ENCODE assay signal across 13 cellular contexts in genomic region chr22:25008666-25009065, GRCh38. TPM values are rescaled to one million over a fixed set of nuclear protein-coding genes. Genes with fewer than 3 reads are reported as not detected.
DNase-seq lines count a peak whose midpoint lies in the region; ATAC-seq, FAIRE-seq and TF ChIP-seq lines count a peak whose summit lies in the region.
"Had no signal": no experiment of that assay in that cellular context is flagged by ENCODE, and none has a peak within 500 bp of the region (broad histone marks: within the 10 kb centered on the region; RNA-seq: fewer than 3 reads in every experiment).

No MANE protein-coding gene starts in this region.

- DNase-seq in SK-N-SH (no peak), SK-MEL-5 (ENCODE audit: low read depth, low spot score) (peak; percentile 54), right atrium auricular region (ENCODE audit: low spot score) (no peak), thyroid gland (peak; percentile 74 to 76), HTR-8/SVneo (ENCODE audit: insufficient read length, low spot score) (no peak)
- no peak for DNase-seq in activated T-cell treated with anti-CD3 and anti-CD28 coated beads, Interleukin-2, amount 50 U/mL, for 72 hours
- DNase-seq: activated effector memory CD4-positive, alpha-beta T cell treated with Interleukin-2 at 50 U/mL for 16 hours; NCI-H1048; NCI-H524; nucleus accumbens had no signal

- intact Hi-C loops in thyroid gland (cut with DNase I), result no loop called here

- no peak overlapping the region for H3K4me2 ChIP-seq in SK-N-SH

- no peak for TF ChIP-seq EP300 in SK-N-SH (IDR thresholded peaks at IDR 0.05; ENCODE audit: borderline replicate concordance in 1 of 2, low read depth in 1 of 2, low read length in 1 of 2)

- TF ChIP-seq CTCF in SK-N-SH (IDR thresholded peaks at IDR 0.05), result no peak
- no peak for TF ChIP-seq CTCF in right atrium auricular region (IDR thresholded peaks at IDR 0.05)
- no peak for TF ChIP-seq CTCF in thyroid gland (IDR thresholded peaks at IDR 0.05)

- FAIRE-seq in HTR-8/SVneo (lab: Jason Lieb, UNC), result no peak
- FAIRE-seq: astrocyte had no signal

- no peaks in the 10 kb centered on the region; the same call in 1 of the 2 replicates for H4K20me1 ChIP-seq in SK-N-SH (ENCODE audit: insufficient read depth)

- no peaks in the 10 kb centered on the region for H3K9me2 ChIP-seq in SK-N-SH

- H3K4me3 ChIP-seq in SK-N-SH (ENCODE audit: low read depth in 2 of 2, low read length in 1 of 2) (no peak overlapping the region), right atrium auricular region (no peak overlapping the region), thyroid gland (replicated peaks in 1 of 3) (no peak overlapping the region)

- in situ Hi-C loops in SK-MEL-5 (cut with HindIII; ENCODE audit: low pct_unique_long_range_greater_than_20kb, low sequenced_read_pairs), result no loop called here

- ATAC-seq in SK-N-SH treated with all-trans-retinoic acid at 6 μM for 48 hours (peak; percentile 30; the same call in 2 of the 3 replicates), HG02588 (IDR thresholded peaks at IDR 0.05; ENCODE audit: unreplicated experiment) (no peak)
- no peak for ATAC-seq in activated T-cell treated with anti-CD3 and anti-CD28 coated beads, Interleukin-2, amount 50 U/mL, for 72 hours (replicated peaks in 1 of 2)

- no peak for TF ChIP-seq POLR2A in thyroid gland (IDR thresholded peaks at IDR 0.05)

- no peak overlapping the region for H3K4me3 Mint-ChIP-seq in activated T-cell treated with anti-CD3 and anti-CD28 coated beads, Interleukin-2, amount 50 U/mL, for 72 hours

- H2AFZ ChIP-seq in SK-N-SH (ENCODE audit: low read depth), result no peak overlapping the region

- no peaks in the 10 kb centered on the region for H3K4me1 Mint-ChIP-seq in activated T-cell treated with anti-CD3 and anti-CD28 coated beads, Interleukin-2, amount 50 U/mL, for 72 hours (ENCODE audit: low read depth)

- POLR2A ChIA-PET in SK-N-SH (lab: Yijun Ruan, JAX), result interaction anchor here (0.6 kb wide), 1 partner anchor 34 kb away, joined by 4 read pairs; no protein-coding TSS in a partner anchor

- H3K27ac ChIP-seq in SK-N-SH (ENCODE audit: low read depth in 2 of 2, low read length in 1 of 2) (no peak overlapping the region; a peak in 1 of 4 replicates), right atrium auricular region (peak overlapping the region; percentile 27 to 71), thyroid gland (peak overlapping the region; percentile 28 to 67 (median 60))

- H3K79me2 ChIP-seq in SK-N-SH (ENCODE audit: insufficient read depth), result peaks cover 10% of the 10 kb centered on the region; the same call in 1 of the 2 replicates

- H3K4me1 ChIP-seq in SK-N-SH (ENCODE audit: control insufficient read depth in 1 of 2, insufficient read depth in 2 of 2, low read depth in 1 of 2, low read length in 1 of 2) (peaks cover 3 to 11% of the 10 kb centered on the region in 2 experiments; a peak in 2 of 4 replicates), right atrium auricular region (peaks cover 0 to 21% of the 10 kb centered on the region in 2 donors), thyroid gland (peaks cover 24 to 47% of the 10 kb centered on the region in 2 donors)

- H3K36me3 Mint-ChIP-seq in activated T-cell treated with anti-CD3 and anti-CD28 coated beads, Interleukin-2, amount 50 U/mL, for 72 hours (ENCODE audit: insufficient read depth in 2 of 2), result no peaks in the 10 kb centered on the region

- H3K9me3 ChIP-seq in SK-N-SH (no peaks in the 10 kb centered on the region), right atrium auricular region (no peaks in the 10 kb centered on the region), thyroid gland (no peaks in the 10 kb centered on the region)

- TF ChIP-seq RAD21 in SK-N-SH (IDR thresholded peaks at IDR 0.05; ENCODE audit: low read length), result no peak

- H3K27me3 ChIP-seq in SK-N-SH (ENCODE audit: insufficient read depth) (no peaks in the 10 kb centered on the region), right atrium auricular region (no peaks in the 10 kb centered on the region), thyroid gland (no peaks in the 10 kb centered on the region)

- CTCF ChIA-PET in SK-N-SH (lab: Yijun Ruan, JAX), result no interaction called here

- no peak overlapping the region for H3K9ac ChIP-seq in SK-N-SH

- H3K9me3 Mint-ChIP-seq in activated T-cell treated with anti-CD3 and anti-CD28 coated beads, Interleukin-2, amount 50 U/mL, for 72 hours, result no peaks in the 10 kb centered on the region

- H3K36me3 ChIP-seq in SK-N-SH (replicated peaks in 1 of 2; ENCODE audit: control insufficient read depth in 1 of 2, insufficient read depth in 2 of 2, low read length in 1 of 2), result no peaks in the 10 kb centered on the region
- H3K36me3 ChIP-seq in right atrium auricular region, result no peaks in the 10 kb centered on the region
- H3K36me3 ChIP-seq in thyroid gland, result no peaks in the 10 kb centered on the region

- H3F3A ChIP-seq in SK-N-SH (replicated peaks; ENCODE audit: insufficient read depth), result no peaks in the 10 kb centered on the region

- H3K27ac Mint-ChIP-seq in activated T-cell treated with anti-CD3 and anti-CD28 coated beads, Interleukin-2, amount 50 U/mL, for 72 hours, result no peak overlapping the region

- H3K27me3 Mint-ChIP-seq in activated T-cell treated with anti-CD3 and anti-CD28 coated beads, Interleukin-2, amount 50 U/mL, for 72 hours (ENCODE audit: low read depth), result no peaks in the 10 kb centered on the region

- WGBS in SK-N-SH (ENCODE audit: low lambda C conversion rate), result 58% methylated on average over 2 of the region's 2 CpGs
- 46 to 59% methylated on average over 2 of the region's 2 CpGs for WGBS in thyroid gland, 2 donors

TF ChIP-seq in SK-N-SH treated with all-trans-retinoic acid at 6 μM for 48 hours, 23 proteins besides CTCF, POLR2A, EP300 and RAD21:
- TF ChIP-seq ARNTL (CRISPR knock-in tag; IDR thresholded peaks at IDR 0.05; ENCODE audit: borderline replicate concordance, low read depth), result no peak
- no peak for TF ChIP-seq RARB (CRISPR knock-in tag; IDR thresholded peaks at IDR 0.05)
- TF ChIP-seq PPARA (CRISPR knock-in tag; IDR thresholded peaks at IDR 0.05; ENCODE audit: borderline replicate concordance), result no peak
- no peak for TF ChIP-seq CREB5 (CRISPR knock-in tag; IDR thresholded peaks at IDR 0.05; ENCODE audit: low read depth)

TF ChIP-seq in SK-N-SH, 30 proteins besides CTCF, POLR2A, EP300 and RAD21 (continues in another document):
- TF ChIP-seq REST (IDR thresholded peaks at IDR 0.05; ENCODE audit: low read depth, low read length) (no peak), SMC3 (IDR thresholded peaks at IDR 0.05; ENCODE audit: low read depth, low read length) (no peak), POLR2AphosphoS5 (IDR thresholded peaks at IDR 0.05; ENCODE audit: low read depth, low read length) (no peak), YY1 (IDR thresholded peaks at IDR 0.05; ENCODE audit: low read depth) (no peak), FOSL2 (IDR thresholded peaks at IDR 0.05; ENCODE audit: borderline replicate concordance, low read depth) (no peak), FOXM1 (IDR thresholded peaks at IDR 0.05; ENCODE audit: low read depth) (no peak), CHD2 (IDR thresholded peaks at IDR 0.05; ENCODE audit: low read length, partially characterized antibody) (no peak), RFX5 (IDR thresholded peaks at IDR 0.05; ENCODE audit: low read length) (no peak), MEF2A (IDR thresholded peaks at IDR 0.05; ENCODE audit: borderline replicate concordance, low read depth) (no peak)

RNA-seq across cellular contexts. Expression of gene KIAA1671, which starts 56.1 kb away (rescaled TPM):
- polyA plus RNA-seq in SK-N-SH (2012; rRNA removed), result 7.0 and 7.4 TPM in 2 replicates
- polyA plus RNA-seq in SK-N-SH (2012; cell fraction: cytosol; rRNA removed), result 5.4 and 6.5 TPM in 2 replicates
- polyA plus RNA-seq in SK-N-SH (2012; cell fraction: nucleus; rRNA removed), result 7.3 and 11.2 TPM in 2 replicates
- total RNA-seq in SK-MEL-5 (2014; rRNA removed; shearing (Covaris generic)), result 3.0 and 3.5 TPM in 2 replicates
- 5.8 and 7.4 TPM in 2 replicates for polyA plus RNA-seq in SK-MEL-5 (2015; cell fraction: cytosol; rRNA removed)
- 3.3 and 5.5 TPM in 2 replicates for polyA plus RNA-seq in SK-MEL-5 (2015; cell fraction: nucleus; rRNA removed)
- total RNA-seq in right atrium auricular region (10 to 100 TPM; 16.8 to 21.7 TPM), thyroid gland (100 to 1,000 TPM in 1 of 4 donors, 10 to 100 TPM in 3; 63.2 to 111 (median 79.7) TPM)
- 10 to 100 TPM in 1 of 2 donors, 1 to 10 TPM in 1; 6.6 to 10.8 TPM for total RNA-seq in activated T-cell treated with anti-CD3 and anti-CD28 coated beads, Interleukin-2, amount 50 U/mL, for 72 hours

Comparison
In these comparisons a context has a peak if more than half of its experiments do, and no peak if none do; other contexts are left out.
1. DNase-seq: peak in SK-MEL-5 (single experiment) and thyroid gland (2 of 2); none in SK-N-SH (single experiment), right atrium auricular region (single experiment), activated T-cell treated with anti-CD3 and anti-CD28 coated beads, Interleukin-2, amount 50 U/mL, for 72 hours (0 of 2) and HTR-8/SVneo (single experiment).
2. H3K27ac ChIP-seq: peak in right atrium auricular region (2 of 2) and thyroid gland (3 of 3); none in SK-N-SH (0 of 2).